ENCODE assay signal across 16 cellular contexts in genomic region chr12:3032770-3033537, GRCh38. TPM values are rescaled to one million over a fixed set of nuclear protein-coding genes. Genes with fewer than 3 reads are reported as not detected.
DNase-seq lines count a peak whose midpoint lies in the region; ATAC-seq and TF ChIP-seq lines count a peak whose summit lies in the region.
"Had no signal": no experiment of that assay in that cellular context is flagged by ENCODE, and none has a peak within 500 bp of the region (broad histone marks: within the 10 kb centered on the region; RNA-seq: fewer than 3 reads in every experiment).

No MANE protein-coding gene starts in this region.

- DNase-seq in G401 (ENCODE audit: low spot score) (peak; percentile 30), body of pancreas (peak; percentile 31 to 52 (median 40)), left lung (no peak), pulmonary artery endothelial cell (ENCODE audit: low read depth, low spot score) (peak; percentile 22), foreskin fibroblast (no peak), A673 (ENCODE audit: low spot score) (no peak), EL (no peak)
- DNase-seq in stimulated activated naive CD4-positive, alpha-beta T cell (lab: John Stamatoyannopoulos, UW) = no peak
- DNase-seq: activated CD4-positive, alpha-beta T cell treated with anti-CD3 and anti-CD28 coated beads for 4 hours; Calu3; cortex of kidney; islet precursor cell; NCI-H1417; SHP77 had no signal

- no peak for TF ChIP-seq CTCF in body of pancreas (IDR thresholded peaks at IDR 0.05)
- TF ChIP-seq CTCF in left lung (IDR thresholded peaks at IDR 0.05) = no peak
- no peak for TF ChIP-seq CTCF in foreskin fibroblast (IDR thresholded peaks at IDR 0.05; ENCODE audit: low read depth, low read length)
- no peak for TF ChIP-seq CTCF in A673 (conservative IDR thresholded peaks at IDR 0.05; ENCODE audit: low read depth, low read length)

- peak overlapping the region; percentile 60 to 74 (median 66) for H3K27ac ChIP-seq in body of pancreas
- no peak overlapping the region for H3K27ac ChIP-seq in left lung
- H3K27ac ChIP-seq in A673 (ENCODE audit: low read depth, low read length, poor library complexity, severe bottlenecking) = no peak overlapping the region
- H3K27ac ChIP-seq: BLaER1 treated with 17β-estradiol and CSF1 and Interleukin-3, amounts not matched to agents 10 nM and 100 nM had no signal

- intact Hi-C loops in body of pancreas (cut with DNase I) = loop anchor here (10.0 kb wide), 2 partner anchors 68 to 168 kb away; no protein-coding TSS in a partner anchor
- intact Hi-C loops in left lung (cut with DNase I) = loop anchor here in 1 of 2 donors (10.0 kb wide), 1 partner anchor 188 kb away; no protein-coding TSS in a partner anchor
- intact Hi-C loops in A673 (cut with micrococcal nuclease; ENCODE audit: unreplicated experiment) = loop anchor here (5.0 kb wide), 1 partner anchor 146 kb away; no protein-coding TSS in a partner anchor

- POLR2A ChIA-PET in A673 (lab: Charles Lee; ENCODE audit: low non-redundant PET) = interaction anchor here (1.0 kb wide), 1 partner anchor 50 kb away, joined by 3 read pairs; no protein-coding TSS in a partner anchor

- no peaks in the 10 kb centered on the region for H3K27me3 ChIP-seq in body of pancreas
- no peaks in the 10 kb centered on the region for H3K27me3 ChIP-seq in left lung
- H3K27me3 ChIP-seq in A673 (replicated peaks; ENCODE audit: insufficient read depth, low read depth, low read length, poor library complexity) = no peaks in the 10 kb centered on the region
- H3K27me3 ChIP-seq: BLaER1 treated with 17β-estradiol and CSF1 and Interleukin-3, amounts not matched to agents 10 nM and 100 nM had no signal

- H3K4me1 ChIP-seq in body of pancreas (peaks cover 32% of the 10 kb centered on the region), left lung (peaks cover 0 to 10% of the 10 kb centered on the region in 2 donors), A673 (ENCODE audit: insufficient read depth, low read length, poor library complexity, severe bottlenecking) (no peaks in the 10 kb centered on the region)

- H3K36me3 ChIP-seq in body of pancreas (replicated peaks in 1 of 2; ENCODE audit: insufficient read depth in 1 of 2, low read depth in 2 of 2) = peaks cover 0 to 2% of the 10 kb centered on the region in 2 donors
- H3K36me3 ChIP-seq in left lung = peaks cover 0 to 41% of the 10 kb centered on the region in 2 donors
- H3K36me3 ChIP-seq in A673 (ENCODE audit: insufficient read depth, low read length, poor library complexity, severe bottlenecking) = no peaks in the 10 kb centered on the region

- no peak for TF ChIP-seq POLR2A in body of pancreas (IDR thresholded peaks at IDR 0.05)

- WGBS in body of pancreas, 2 donors = 42 to 58% methylated on average over 13 to 23 of the region's 27 CpGs

- in situ Hi-C loops in G401 (cut with HindIII; ENCODE audit: low sequenced_read_pairs) = no loop called here

- ATAC-seq in body of pancreas = peak; percentile 15
- peak; percentile 9 for ATAC-seq in left lung
- ATAC-seq: activated naive CD4-positive, alpha-beta T cell treated with anti-CD3 and anti-CD28 coated beads, Interleukin-2, amount 50 U/mL, for 72 hours had no signal

- no peaks in the 10 kb centered on the region for H3K9me3 ChIP-seq in body of pancreas
- no peaks in the 10 kb centered on the region for H3K9me3 ChIP-seq in left lung
- no peaks in the 10 kb centered on the region for H3K9me3 ChIP-seq in A673 (ENCODE audit: low read depth, low read length, poor library complexity, severe bottlenecking)
- H3K9me3 ChIP-seq: BLaER1 treated with 17β-estradiol and CSF1 and Interleukin-3, amounts not matched to agents 10 nM and 100 nM had no signal

- BruUV-seq in A673 (replicated peaks; lab: Mats Ljungman, UMichigan) = no TSS peak

- CTCF ChIA-PET in A673 (lab: Charles Lee) = interaction anchor here (1.8 kb wide), 1 partner anchor 179 kb away, joined by 6 read pairs; no protein-coding TSS in a partner anchor

- H3K4me3 ChIP-seq in body of pancreas (no peak overlapping the region), left lung (no peak overlapping the region), foreskin fibroblast (ENCODE audit: low read depth in 1 of 2, low read length in 2 of 2) (no peak overlapping the region), A673 (ENCODE audit: low read depth, low read length, poor library complexity, severe bottlenecking) (no peak overlapping the region)
- H3K4me3 ChIP-seq: BLaER1 treated with 17β-estradiol and CSF1 and Interleukin-3, amounts not matched to agents 10 nM and 100 nM had no signal

RNA-seq across cellular contexts. Expression of gene TSPAN9, which starts 44.2 kb away (rescaled TPM):
- 18.8 and 19.1 TPM in 2 replicates for total RNA-seq in G401 (2014; rRNA removed; shearing (Covaris generic))
- total RNA-seq in body of pancreas (10 to 100 TPM; 14.0 to 18.5 TPM), left lung (10 to 100 TPM; 35.6 to 36.8 TPM), pulmonary artery endothelial cell (65.0 and 67.0 TPM in 2 replicates), A673 (2021) (35.5 and 41.9 TPM in 2 replicates)

Comparison
In these comparisons a context has a peak if more than half of its experiments do, and no peak if none do; other contexts are left out.
1. DNase-seq: peak in G401 (single experiment), body of pancreas (4 of 4) and pulmonary artery endothelial cell (single experiment); none in left lung (0 of 2), stimulated activated naive CD4-positive, alpha-beta T cell (0 of 6), foreskin fibroblast (0 of 2), A673 (single experiment) and EL (single experiment).
2. H3K27ac ChIP-seq: peak in body of pancreas (4 of 4); none in left lung (0 of 2) and A673 (single experiment).